Comparison of ENCODE assay signal across 20 cellular contexts in genomic region chr4:124121511-124121934, GRCh38.
A peak's percentile ranks its signal among the peaks of the same experiment; 100 is the strongest.
DNase-seq lines count a peak whose midpoint lies in the region; ATAC-seq, FAIRE-seq and TF ChIP-seq lines count a peak whose summit lies in the region.
"Had no signal": no experiment of that assay in that cellular context is flagged by ENCODE, and none has a peak within 500 bp of the region (broad histone marks: within the 10 kb centered on the region; RNA-seq: fewer than 3 reads in every experiment).

No MANE protein-coding gene starts in this region.

- ATAC-seq in left lobe of liver, result peak; percentile 83
- ATAC-seq in HG03439 (IDR thresholded peaks at IDR 0.05; ENCODE audit: unreplicated experiment), result no peak
- ATAC-seq in HG02588 (IDR thresholded peaks at IDR 0.05; ENCODE audit: unreplicated experiment), result no peak
- ATAC-seq: A549; activated T-cell treated with anti-CD3 and anti-CD28 coated beads, Interleukin-2, amount 50 U/mL, for 4 hours; T-helper 17 cell had no signal

- H3K4me3 ChIP-seq in cardiac fibroblast (replicated peaks in 1 of 2; ENCODE audit: low read depth in 2 of 2, low read length in 2 of 2), result no peak overlapping the region
- H3K4me3 ChIP-seq: A549, HAP-1, ovary, thoracic aorta had no signal

- TF ChIP-seq CTCF in cardiac fibroblast (IDR thresholded peaks at IDR 0.05; ENCODE audit: low read depth, low read length), result no peak

- FAIRE-seq in urothelium cell line (lab: Jason Lieb, UNC), result no peak
- FAIRE-seq: A549, D721Med had no signal

- DNase-seq in SIG-M5 treated with dmso at 0.1 percent for 504 hours (lab: John Stamatoyannopoulos, UW; ENCODE audit: unreplicated experiment) (peak; percentile 57), SIG-M5 (lab: John Stamatoyannopoulos, UW) (no peak), cardiac fibroblast (ENCODE audit: low read depth in 2 of 2) (peak; percentile 85 to 90), left lobe of liver (ENCODE audit: low spot score) (no peak), urothelium cell line (ENCODE audit: low spot score) (peak; percentile 8), foreskin melanocyte (no peak)
- DNase-seq: activated CD4-positive, alpha-beta T cell treated with anti-CD3 and anti-CD28 coated beads for 4 hours; activated T-cell treated with anti-CD3 and anti-CD28 coated beads, Interleukin-2, amount 50 U/mL, for 4 hours; amniotic stem cell; effector CD8-positive, alpha-beta T cell; hypothalamus; NCI-H446 treated with DMSO at 0.1 percent for 48 hours; ovary; T-helper 17 cell had no signal

Comparison
In these comparisons a context has a peak if more than half of its experiments do, and no peak if none do; other contexts are left out.
1. DNase-seq: peak in SIG-M5 treated with dmso at 0.1 percent for 504 hours (single experiment), cardiac fibroblast (2 of 2) and urothelium cell line (single experiment); none in SIG-M5 (single experiment), left lobe of liver (single experiment) and foreskin melanocyte (single experiment).